ENCODE assay signal across 1 cellular context in genomic region chr15:101174152-101174920, GRCh38.
TF ChIP-seq lines count a peak whose summit lies in the region.

No MANE protein-coding gene starts in this region.

TF ChIP-seq in IMR-90, 13 proteins besides CTCF, POLR2A, EP300 and RAD21:
- TF ChIP-seq NFE2L2 (IDR thresholded peaks at IDR 0.05; ENCODE audit: low read depth, low read length) (no peak), CHD1 (IDR thresholded peaks at IDR 0.05; ENCODE audit: low read depth, low read length) (no peak)
